8 cellular contexts compared by ENCODE assay signal in the genomic region with DNA sequence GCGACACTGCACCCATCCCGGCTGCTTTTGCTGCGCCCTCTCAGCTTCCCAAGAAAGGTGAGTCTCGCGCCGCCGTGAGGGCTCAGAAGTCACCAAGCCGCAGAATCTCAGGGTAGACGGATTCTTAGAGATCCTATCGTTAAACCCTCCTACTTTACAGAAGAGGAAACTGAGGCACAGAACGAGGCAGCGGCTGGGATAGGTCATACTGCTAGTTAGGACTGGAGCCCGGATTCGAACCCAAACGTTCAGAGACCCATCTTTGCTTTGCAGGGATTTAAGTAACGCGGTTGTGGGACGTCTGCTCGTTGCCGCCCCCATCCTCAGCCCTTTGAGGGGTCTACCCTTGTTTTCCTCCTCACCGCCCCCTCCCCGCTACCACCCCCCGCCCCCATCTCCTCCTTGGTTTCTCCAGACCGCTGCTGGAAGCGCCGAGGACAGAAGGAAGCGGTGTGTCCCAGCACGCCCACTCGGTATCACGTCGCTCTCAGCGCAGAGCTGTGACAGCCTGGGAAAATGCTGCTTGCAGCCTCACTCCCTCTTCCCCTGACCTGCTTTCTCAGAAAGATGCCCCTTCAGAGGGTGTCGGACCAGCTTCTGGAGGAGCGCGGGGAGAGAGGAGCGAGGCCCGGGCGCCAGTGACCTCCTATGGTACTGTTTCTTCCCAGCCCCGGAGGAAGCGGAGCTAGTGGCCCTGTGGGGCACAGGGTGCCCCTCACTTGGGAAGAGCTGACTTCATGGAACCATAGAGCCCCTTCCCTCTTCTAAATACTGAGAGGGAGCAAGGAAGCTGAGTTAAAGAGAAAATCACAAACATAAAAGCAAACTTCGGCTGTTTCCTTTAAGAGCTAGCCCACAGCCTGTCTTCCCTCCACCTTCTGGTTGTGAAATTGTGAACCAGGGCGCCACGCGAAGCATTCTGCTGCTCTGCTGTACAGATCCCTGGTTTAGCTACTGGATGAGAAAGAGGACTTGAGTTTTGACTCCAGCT. TPM values are rescaled to one million over a fixed set of nuclear protein-coding genes. Genes with fewer than 3 reads are reported as not detected.
A peak's percentile ranks its signal among the peaks of the same experiment; 100 is the strongest.
DNase-seq lines count a peak whose midpoint lies in the region; ATAC-seq, FAIRE-seq and TF ChIP-seq lines count a peak whose summit lies in the region.

No MANE protein-coding gene starts in this region.

- H3K36me3 ChIP-seq in breast epithelium (no peaks in the 10 kb centered on the region), sigmoid colon (no peaks in the 10 kb centered on the region)

- no peaks in the 10 kb centered on the region for H3K27me3 ChIP-seq in breast epithelium
- no peaks in the 10 kb centered on the region for H3K27me3 ChIP-seq in sigmoid colon

- H3K4me1 ChIP-seq in breast epithelium (no peaks in the 10 kb centered on the region), sigmoid colon (peaks cover 0 to 9% (median 3%) of the 10 kb centered on the region in 4 donors)

- no peak for TF ChIP-seq POLR2A in breast epithelium (IDR thresholded peaks at IDR 0.05)
- TF ChIP-seq POLR2A in sigmoid colon (IDR thresholded peaks at IDR 0.05), result no peak

- intact Hi-C loops in breast epithelium (cut with DNase I; ENCODE audit: low total_unique reads) (no loop called here), sigmoid colon (cut with DNase I) (loop anchor here (10.0 kb wide), 1 partner anchor 550 kb away; no protein-coding TSS in a partner anchor)

- peak; percentile 0 for ATAC-seq in HG03432 (IDR thresholded peaks at IDR 0.05; ENCODE audit: unreplicated experiment)

- TF ChIP-seq CTCF in GM12865 (IDR thresholded peaks at IDR 0.05; ENCODE audit: insufficient read depth, low read depth, low read length, missing control alignments) (no peak), breast epithelium (IDR thresholded peaks at IDR 0.05) (no peak), sigmoid colon (IDR thresholded peaks at IDR 0.05) (no peak)

- FAIRE-seq in frontal cortex (lab: Jason Lieb, UNC), result no peak

- H3K4me3 ChIP-seq in GM12865 (ENCODE audit: low read depth, low read length) (peak overlapping the region; percentile 97), breast epithelium (peak overlapping the region; percentile 66 to 92 (median 80)), sigmoid colon (peak overlapping the region; percentile 63 to 87 (median 68))

- 0 to 1% methylated on average over 44 of the region's 44 CpGs for WGBS in sigmoid colon, 2 donors

- peak; percentile 27 for DNase-seq in GM12865 (ENCODE audit: low read depth)
- peak; percentile 4 for DNase-seq in T-helper 22 cell (ENCODE audit: low read depth)
- DNase-seq in breast epithelium (ENCODE audit: low spot score in 2 of 2), result peak; percentile 24 to 53
- peak; percentile 40 for DNase-seq in iPS-NIHi11 (ENCODE audit: low spot score)
- DNase-seq in sigmoid colon, result peak; percentile 71
- no peak for DNase-seq in frontal cortex (ENCODE audit: low spot score in 2 of 2)
- DNase-seq in NCI-H526 treated with DMSO at 0.1 percent for 48 hours (lab: John Stamatoyannopoulos, UW), result no peak

- peak overlapping the region; percentile 82 to 90 for H3K27ac ChIP-seq in breast epithelium
- H3K27ac ChIP-seq in sigmoid colon, result peak overlapping the region; percentile 73 to 80 (median 80)

- H3K9me3 ChIP-seq in breast epithelium, result no peaks in the 10 kb centered on the region
- no peaks in the 10 kb centered on the region for H3K9me3 ChIP-seq in sigmoid colon

- no peak for TF ChIP-seq EP300 in sigmoid colon (IDR thresholded peaks at IDR 0.05)

RNA-seq across cellular contexts. Expression of a gene that starts 0.6 kb away (rescaled TPM):
- 10 to 100 TPM; 11.8 to 15.4 (median 13.1) TPM for total RNA-seq in breast epithelium
- total RNA-seq in sigmoid colon, result 10 to 100 TPM in 1 of 4 donors, 1 to 10 TPM in 3; 2.9 to 13.0 (median 4.1) TPM
- 1 to 10 TPM; 1.2 to 1.5 (median 1.4) TPM for polyA plus RNA-seq in sigmoid colon
- total RNA-seq in frontal cortex, result 13.9 TPM

Comparison
In these comparisons a context has a peak if more than half of its experiments do, and no peak if none do; other contexts are left out.
1. DNase-seq: peak in GM12865 (single experiment), T-helper 22 cell (single experiment), breast epithelium (2 of 2), iPS-NIHi11 (single experiment) and sigmoid colon (single experiment); none in frontal cortex (0 of 2) and NCI-H526 treated with DMSO at 0.1 percent for 48 hours (single experiment).
2. Peak in every context shown above with its lines, with median percentiles within 50 percentile points of each other: H3K4me3 ChIP-seq.